In the genomic region with DNA sequence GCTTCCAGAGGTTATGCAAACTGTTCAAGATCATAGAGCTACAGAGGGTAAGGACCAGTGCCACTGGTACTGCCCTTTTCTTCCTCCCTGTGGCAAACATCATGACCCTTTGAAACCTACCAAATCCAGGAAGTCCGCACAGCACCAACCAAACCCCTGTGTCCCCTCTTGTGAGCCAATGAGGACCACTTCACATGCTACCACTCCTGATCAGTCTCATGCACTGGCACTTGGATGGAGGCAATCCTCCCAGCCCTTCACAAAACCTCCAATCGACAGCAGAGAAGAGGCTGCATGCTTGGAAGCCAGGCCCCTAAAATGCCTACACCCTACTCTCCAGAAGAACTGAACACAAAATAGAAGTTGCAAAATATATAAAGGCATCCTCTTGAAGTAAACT, we compare ENCODE assay signal across 20 cellular contexts.
"Had no signal": no experiment of that assay in that cellular context is flagged by ENCODE, and none has a peak within 500 bp of the region (broad histone marks: within the 10 kb centered on the region; RNA-seq: fewer than 3 reads in every experiment).

No MANE protein-coding gene starts in this region.

- DNase-seq: activated CD4-positive, alpha-beta T cell treated with anti-CD3 and anti-CD28 coated beads, Interleukin-2, amount 10 ng/mL, durations not matched to agents 7 days and 5 days; activated CD4-positive, CD25-positive, alpha-beta regulatory T cell treated with anti-CD3 and anti-CD28 coated beads, Interleukin-2, amount 50 U/mL, for 72 hours; activated T-cell treated with anti-CD3 and anti-CD28 coated beads, Interleukin-2, amount 50 U/mL, for 24 hours; brain microvascular endothelial cell; central memory CD4-positive, alpha-beta T cell; esophagus squamous epithelium; gastrocnemius medialis; hypothalamus; mucosa of descending colon; nucleus accumbens; stimulated activated CD4-positive, alpha-beta T cell treated with anti-CD3 and anti-CD28 coated beads, Interleukin-4, amount 100 ng/mL, for 24 hours; stimulated activated naive CD4-positive, alpha-beta T cell treated with Interleukin-2 at 50 U/mL for 16 hours had no signal

- H3K36me3 ChIP-seq: brain microvascular endothelial cell, esophagus squamous epithelium, gastrocnemius medialis, thoracic aorta had no signal

- H3K9me3 Mint-ChIP-seq: activated CD4-positive, alpha-beta T cell treated with anti-CD3 and anti-CD28 coated beads, Interleukin-2, amount 10 ng/mL, durations not matched to agents 7 days and 5 days; activated T-cell treated with anti-CD3 and anti-CD28 coated beads, Interleukin-2, amount 50 U/mL, for 24 hours; memory B cell had no signal

- ATAC-seq: activated naive CD4-positive, alpha-beta T cell treated with anti-CD3 and anti-CD28 coated beads, Interleukin-2, amount 50 U/mL, for 72 hours; activated T-helper 17 cell treated with anti-CD3 and anti-CD28 coated beads, Interleukin-2, amount 50 U/mL, for 72 hours; gastrocnemius medialis; mucosa of descending colon had no signal

- H3K27ac ChIP-seq: brain microvascular endothelial cell, esophagus squamous epithelium, gastrocnemius medialis, thoracic aorta, VCaP had no signal

- H3K4me1 Mint-ChIP-seq: activated CD4-positive, alpha-beta T cell treated with anti-CD3 and anti-CD28 coated beads, Interleukin-2, amount 10 ng/mL, durations not matched to agents 7 days and 5 days; activated T-helper 17 cell treated with anti-CD3 and anti-CD28 coated beads, Interleukin-2, amount 50 U/mL, for 72 hours had no signal

- H3K36me3 Mint-ChIP-seq: activated naive CD4-positive, alpha-beta T cell treated with anti-CD3 and anti-CD28 coated beads, Interleukin-2, amount 50 U/mL, for 72 hours had no signal

- H3K4me3 ChIP-seq: esophagus squamous epithelium, gastrocnemius medialis, mucosa of descending colon, thoracic aorta had no signal

- H3K27me3 ChIP-seq: brain microvascular endothelial cell, esophagus squamous epithelium, gastrocnemius medialis had no signal

- H3K4me3 Mint-ChIP-seq: activated CD4-positive, alpha-beta T cell treated with anti-CD3 and anti-CD28 coated beads, Interleukin-2, amount 10 ng/mL, durations not matched to agents 7 days and 5 days; activated T-cell treated with anti-CD3 and anti-CD28 coated beads, Interleukin-2, amount 50 U/mL, for 24 hours; activated T-helper 17 cell treated with anti-CD3 and anti-CD28 coated beads, Interleukin-2, amount 50 U/mL, for 72 hours; memory B cell had no signal

- H3K9me3 ChIP-seq: esophagus squamous epithelium, gastrocnemius medialis, mucosa of descending colon, thoracic aorta had no signal

- H3K27me3 Mint-ChIP-seq: activated CD4-positive, alpha-beta T cell treated with anti-CD3 and anti-CD28 coated beads, Interleukin-2, amount 10 ng/mL, durations not matched to agents 7 days and 5 days; activated T-cell treated with anti-CD3 and anti-CD28 coated beads, Interleukin-2, amount 50 U/mL, for 24 hours; activated T-helper 17 cell treated with anti-CD3 and anti-CD28 coated beads, Interleukin-2, amount 50 U/mL, for 72 hours; memory B cell had no signal

- FAIRE-seq: colon, islet of Langerhans, urothelium cell line had no signal

- H3K27ac Mint-ChIP-seq: activated CD4-positive, alpha-beta T cell treated with anti-CD3 and anti-CD28 coated beads, Interleukin-2, amount 10 ng/mL, durations not matched to agents 7 days and 5 days; activated naive CD4-positive, alpha-beta T cell treated with anti-CD3 and anti-CD28 coated beads, Interleukin-2, amount 50 U/mL, for 72 hours; activated T-cell treated with anti-CD3 and anti-CD28 coated beads, Interleukin-2, amount 50 U/mL, for 24 hours; activated T-helper 17 cell treated with anti-CD3 and anti-CD28 coated beads, Interleukin-2, amount 50 U/mL, for 72 hours; memory B cell had no signal
